Comparison of ENCODE assay signal across 17 cellular contexts in the genomic region with DNA sequence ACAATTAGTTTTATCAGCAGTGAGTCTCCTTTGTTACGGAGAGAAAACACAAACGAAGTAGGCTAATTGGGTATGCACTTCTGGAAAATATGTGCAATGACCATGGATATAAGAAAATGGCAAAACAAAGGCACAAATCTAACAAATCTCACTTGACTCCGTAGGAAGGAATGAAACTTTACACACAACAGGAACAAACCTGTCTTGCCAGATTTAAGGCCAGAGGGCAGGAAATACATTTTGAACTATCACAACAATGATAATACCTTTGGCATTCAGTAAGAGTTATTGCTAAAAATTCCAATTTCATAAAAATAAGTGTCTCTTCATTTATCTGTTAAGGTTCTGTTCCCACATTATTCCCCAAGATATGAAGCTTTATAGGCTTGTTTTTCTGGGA. TPM values are rescaled to one million over a fixed set of nuclear protein-coding genes. Genes with fewer than 3 reads are reported as not detected.
DNase-seq lines count a peak whose midpoint lies in the region; ATAC-seq and TF ChIP-seq lines count a peak whose summit lies in the region.
"Had no signal": no experiment of that assay in that cellular context is flagged by ENCODE, and none has a peak within 500 bp of the region (broad histone marks: within the 10 kb centered on the region; RNA-seq: fewer than 3 reads in every experiment).

No MANE protein-coding gene starts in this region.

- H3K4me3 ChIP-seq in RWPE2 (ENCODE audit: severe bottlenecking) (no peak overlapping the region), choroid plexus epithelial cell (ENCODE audit: low read depth, low read length) (no peak overlapping the region), fibroblast of villous mesenchyme (ENCODE audit: low read depth, low read length) (no peak overlapping the region)

- TF ChIP-seq CTCF in RWPE2 (IDR thresholded peaks at IDR 0.05; ENCODE audit: poor library complexity, severe bottlenecking) (no peak), choroid plexus epithelial cell (conservative IDR thresholded peaks at IDR 0.05; ENCODE audit: low read depth, low read length) (no peak), fibroblast of villous mesenchyme (IDR thresholded peaks at IDR 0.05; ENCODE audit: insufficient read depth, low read depth, low read length) (no peak), type B pancreatic cell (conservative IDR thresholded peaks at IDR 0.05) (no peak)

- peaks cover 25% of the 10 kb centered on the region for H3K36me3 Mint-ChIP-seq in type B pancreatic cell

- peak overlapping the region; percentile 72 for H3K4me3 Mint-ChIP-seq in type B pancreatic cell
- H3K4me3 Mint-ChIP-seq: B cell; CD4-positive, alpha-beta T cell; H9 had no signal

- peak; percentile 73 for ATAC-seq in RWPE2 (ENCODE audit: low read depth)
- ATAC-seq in HG02884 (IDR thresholded peaks at IDR 0.05; ENCODE audit: unreplicated experiment) = no peak
- ATAC-seq: Right ventricle myocardium inferior had no signal

- H3K27ac Mint-ChIP-seq in type B pancreatic cell = peak overlapping the region; percentile 85
- H3K27ac Mint-ChIP-seq: B cell; CD4-positive, alpha-beta T cell had no signal

- no peaks in the 10 kb centered on the region for H3K9me3 Mint-ChIP-seq in type B pancreatic cell
- H3K9me3 Mint-ChIP-seq: CD4-positive, alpha-beta T cell; H9 had no signal

- no peaks in the 10 kb centered on the region for H3K4me1 Mint-ChIP-seq in type B pancreatic cell (ENCODE audit: unreplicated experiment)
- H3K4me1 Mint-ChIP-seq: B cell, H9 had no signal

- DNase-seq in RWPE2 (ENCODE audit: low spot score) = no peak
- DNase-seq in choroid plexus epithelial cell (ENCODE audit: low read depth) = peak; percentile 24
- peak; percentile 19 for DNase-seq in fibroblast of villous mesenchyme (ENCODE audit: low read depth)
- DNase-seq in type B pancreatic cell (ENCODE audit: extremely low spot score, unreplicated experiment) = no peak
- DNase-seq in NCI-H2081 (lab: John Stamatoyannopoulos, UW) = no peak
- no peak for DNase-seq in CD1c-positive myeloid dendritic cell (ENCODE audit: extremely low spot score)
- no peak for DNase-seq in cerebellar cortex (ENCODE audit: low spot score)
- DNase-seq: CD4-positive, alpha-beta T cell; H9; NCI-H1417; NCI-H2029; NCI-H510A treated with DMSO at 0.1 percent for 48 hours; NCI-H82; SK-N-SH had no signal

- peak overlapping the region; percentile 63 for H3K27ac ChIP-seq in RWPE2 (ENCODE audit: poor library complexity, severe bottlenecking)

- peaks cover 14% of the 10 kb centered on the region for H3K4me1 ChIP-seq in RWPE2 (ENCODE audit: insufficient read depth, poor library complexity, severe bottlenecking)

- no peaks in the 10 kb centered on the region for H3K27me3 ChIP-seq in RWPE2 (ENCODE audit: insufficient read depth, poor library complexity, severe bottlenecking)

- H3K27me3 Mint-ChIP-seq in type B pancreatic cell = no peaks in the 10 kb centered on the region
- H3K27me3 Mint-ChIP-seq: B cell; CD4-positive, alpha-beta T cell had no signal

- peaks cover 37% of the 10 kb centered on the region for H3K36me3 ChIP-seq in RWPE2 (ENCODE audit: low read depth)

- no peaks in the 10 kb centered on the region for H3K9me3 ChIP-seq in RWPE2 (ENCODE audit: severe bottlenecking)
- H3K9me3 ChIP-seq: SK-N-SH had no signal

RNA-seq across cellular contexts. Expression of gene SLC25A17, which starts 36.6 kb away (rescaled TPM):
- total RNA-seq in fibroblast of villous mesenchyme = 12.9 and 23.7 TPM in 2 replicates
- total RNA-seq in type B pancreatic cell (ENCODE audit: low replicate concordance) = 22.7 and 23.8 TPM in 2 replicates

Comparison
In these comparisons a context has a peak if more than half of its experiments do, and no peak if none do; other contexts are left out.
1. DNase-seq: peak in choroid plexus epithelial cell (single experiment) and fibroblast of villous mesenchyme (single experiment); none in RWPE2 (single experiment), type B pancreatic cell (single experiment), NCI-H2081 (0 of 2), CD1c-positive myeloid dendritic cell (single experiment) and cerebellar cortex (single experiment).